In the genomic region with DNA sequence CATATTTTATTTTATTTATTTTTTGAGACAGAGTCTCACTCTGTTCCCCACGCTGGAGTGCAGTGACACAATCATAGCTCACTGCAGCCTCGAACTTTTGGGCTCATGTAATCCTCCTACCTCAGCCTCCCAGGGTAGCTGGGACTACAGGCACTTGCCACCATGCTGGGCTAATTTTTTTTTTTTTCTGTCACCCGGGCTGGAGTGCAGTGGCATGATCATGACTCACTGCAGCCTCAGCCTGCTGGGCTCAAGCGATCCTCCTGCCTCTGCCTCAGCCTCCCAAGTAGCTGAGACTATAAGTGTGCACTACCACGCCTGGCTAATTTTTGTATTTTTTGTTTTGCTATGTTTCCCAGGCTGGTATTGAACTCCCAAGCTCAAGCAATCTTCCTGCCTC, we compare ENCODE assay signal across 32 cellular contexts. TPM values are rescaled to one million over a fixed set of nuclear protein-coding genes. Genes with fewer than 3 reads are reported as not detected.
"Had no signal": no experiment of that assay in that cellular context is flagged by ENCODE, and none has a peak within 500 bp of the region (broad histone marks: within the 10 kb centered on the region; RNA-seq: fewer than 3 reads in every experiment).

No MANE protein-coding gene starts in this region.

- H3K9me2 ChIP-seq: SK-N-SH had no signal

- H3K9ac ChIP-seq: SK-N-SH had no signal

- H3K27me3 Mint-ChIP-seq: activated CD4-positive, alpha-beta memory T cell treated with anti-CD3 and anti-CD28 coated beads for 36 hours; activated naive CD4-positive, alpha-beta T cell treated with anti-CD3 and anti-CD28 coated beads, Interleukin-2, amount 10 ng/mL, durations not matched to agents 7 days and 5 days; activated naive CD8-positive, alpha-beta T cell treated with anti-CD3 and anti-CD28 coated beads for 36 hours had no signal

- H3K4me3 ChIP-seq: cardiac muscle cell, MG63, Peyer's patch, SJCRH30 had no signal

- H3K4me1 ChIP-seq: Peyer's patch, SJCRH30 had no signal

- DNase-seq: activated CD4-positive, alpha-beta memory T cell treated with anti-CD3 and anti-CD28 coated beads for 36 hours; activated CD4-positive, alpha-beta T cell treated with anti-CD3 and anti-CD28 coated beads for 48 hours; activated CD4-positive, CD25-positive, alpha-beta regulatory T cell treated with anti-CD3 and anti-CD28 coated beads, Interleukin-2, amount 50 U/mL, for 72 hours; activated CD8-positive, alpha-beta memory T cell treated with anti-CD3 and anti-CD28 coated beads for 24 hours; activated gamma-delta T cell treated with Interleukin-2 at 50 U/mL for 16 hours; activated naive CD4-positive, alpha-beta T cell treated with anti-CD3 and anti-CD28 coated beads, Interleukin-2, amount 10 ng/mL, durations not matched to agents 7 days and 5 days; activated naive CD8-positive, alpha-beta T cell treated with anti-CD3 and anti-CD28 coated beads for 36 hours; activated T-cell treated with anti-CD3 and anti-CD28 coated beads, Interleukin-2, amount 50 U/mL, for 72 hours; brain microvascular endothelial cell; cerebellar nuclear complex; MG63; MV-4-11; NCI-H1092 treated with DMSO at 0.1 percent for 48 hours; NCI-H1417 treated with DMSO at 0.1 percent for 48 hours; NCI-H1694; NCI-H2029; NCI-H2107; NCI-H2171 treated with DMSO at 0.1 percent for 48 hours; NCI-H345; NCI-H510A; NCI-H69; NK-92 treated with Interleukin-12 subunit alpha and Interleukin-12 subunit beta, amount 100 ng/mL, for 24 hours; OCI-M1; Peyer's patch; Right ventricle myocardium superior; SJCRH30; SK-N-SH had no signal

- ATAC-seq: activated T-cell treated with anti-CD3 and anti-CD28 coated beads, Interleukin-2, amount 50 U/mL, for 72 hours had no signal

- H3K27ac Mint-ChIP-seq: activated CD4-positive, alpha-beta memory T cell treated with anti-CD3 and anti-CD28 coated beads for 36 hours; activated naive CD4-positive, alpha-beta T cell treated with anti-CD3 and anti-CD28 coated beads, Interleukin-2, amount 10 ng/mL, durations not matched to agents 7 days and 5 days; activated naive CD8-positive, alpha-beta T cell treated with anti-CD3 and anti-CD28 coated beads for 36 hours; activated T-cell treated with anti-CD3 and anti-CD28 coated beads, Interleukin-2, amount 50 U/mL, for 72 hours; activated T-helper 2 cell treated with anti-CD3 and anti-CD28 coated beads, Interferon-gamma antibody, Interleukin-2, Interleukin-4, amounts not matched to agents 10 μg/mL and 5 μg/mL and 100 μg/mL, durations not matched to agents 14 hours and 24 hours and 36 hours had no signal

- H3K27me3 ChIP-seq: brain microvascular endothelial cell, cardiac muscle cell, MG63, Peyer's patch had no signal

- H3K4me3 Mint-ChIP-seq: activated CD4-positive, alpha-beta memory T cell treated with anti-CD3 and anti-CD28 coated beads for 36 hours; activated naive CD4-positive, alpha-beta T cell treated with anti-CD3 and anti-CD28 coated beads, Interleukin-2, amount 10 ng/mL, durations not matched to agents 7 days and 5 days; activated naive CD8-positive, alpha-beta T cell treated with anti-CD3 and anti-CD28 coated beads for 36 hours; activated T-cell treated with anti-CD3 and anti-CD28 coated beads, Interleukin-2, amount 50 U/mL, for 72 hours had no signal

- H3K27ac ChIP-seq: brain microvascular endothelial cell, cardiac muscle cell, Peyer's patch, RWPE1, SJCRH30 had no signal

- H3K4me2 ChIP-seq: SK-N-SH had no signal

- H3K36me3 ChIP-seq: brain microvascular endothelial cell, MG63, Peyer's patch, SJCRH30 had no signal

- H3K9me3 ChIP-seq: MG63, Peyer's patch, SJCRH30, SK-N-SH had no signal

- H3K36me3 Mint-ChIP-seq: activated CD4-positive, alpha-beta memory T cell treated with anti-CD3 and anti-CD28 coated beads for 36 hours; activated naive CD8-positive, alpha-beta T cell treated with anti-CD3 and anti-CD28 coated beads for 36 hours had no signal

- H3K9me3 Mint-ChIP-seq: activated CD4-positive, alpha-beta memory T cell treated with anti-CD3 and anti-CD28 coated beads for 36 hours; activated naive CD8-positive, alpha-beta T cell treated with anti-CD3 and anti-CD28 coated beads for 36 hours; activated T-cell treated with anti-CD3 and anti-CD28 coated beads, Interleukin-2, amount 50 U/mL, for 72 hours had no signal

RNA-seq across cellular contexts. Expression of gene UNC45B, which starts 17.1 kb away (rescaled TPM):
- total RNA-seq: activated T-helper 2 cell treated with anti-CD3 and anti-CD28 coated beads, Interferon-gamma antibody, Interleukin-2, Interleukin-4, amounts not matched to agents 10 μg/mL and 5 μg/mL and 100 μg/mL, durations not matched to agents 14 hours and 24 hours and 36 hours; Peyer's patch had no signal
- polyA plus RNA-seq: SK-N-SH had no signal

RNA-seq across cellular contexts. Expression of gene SLC35G3, which starts 29.5 kb away (rescaled TPM):
- total RNA-seq: activated CD4-positive, alpha-beta memory T cell treated with anti-CD3 and anti-CD28 coated beads for 36 hours; activated naive CD8-positive, alpha-beta T cell treated with anti-CD3 and anti-CD28 coated beads for 36 hours; activated T-cell treated with anti-CD3 and anti-CD28 coated beads, Interleukin-2, amount 50 U/mL, for 72 hours; activated T-helper 2 cell treated with anti-CD3 and anti-CD28 coated beads, Interferon-gamma antibody, Interleukin-2, Interleukin-4, amounts not matched to agents 10 μg/mL and 5 μg/mL and 100 μg/mL, durations not matched to agents 14 hours and 24 hours and 36 hours; cardiac muscle cell; Peyer's patch; Right ventricle myocardium superior; SJCRH30; T-helper 1 cell treated with Interleukin-12 subunit alpha and Interleukin-12 subunit beta and Interleukin-4 antibody, amounts not matched to agents 30 ng/mL and 1 ng/mL, for 36 hours had no signal
- polyA plus RNA-seq: adipose tissue, SK-N-SH had no signal

RNA-seq across cellular contexts. Expression of gene FNDC8, which starts 43.3 kb away (rescaled TPM):
- total RNA-seq: activated CD4-positive, alpha-beta memory T cell treated with anti-CD3 and anti-CD28 coated beads for 36 hours; activated naive CD8-positive, alpha-beta T cell treated with anti-CD3 and anti-CD28 coated beads for 36 hours; activated T-cell treated with anti-CD3 and anti-CD28 coated beads, Interleukin-2, amount 50 U/mL, for 72 hours; activated T-helper 2 cell treated with anti-CD3 and anti-CD28 coated beads, Interferon-gamma antibody, Interleukin-2, Interleukin-4, amounts not matched to agents 10 μg/mL and 5 μg/mL and 100 μg/mL, durations not matched to agents 14 hours and 24 hours and 36 hours; cardiac muscle cell; Peyer's patch; Right ventricle myocardium superior; SJCRH30 had no signal
- polyA plus RNA-seq: cardiac muscle cell, SK-N-SH had no signal
